In the genomic region with DNA sequence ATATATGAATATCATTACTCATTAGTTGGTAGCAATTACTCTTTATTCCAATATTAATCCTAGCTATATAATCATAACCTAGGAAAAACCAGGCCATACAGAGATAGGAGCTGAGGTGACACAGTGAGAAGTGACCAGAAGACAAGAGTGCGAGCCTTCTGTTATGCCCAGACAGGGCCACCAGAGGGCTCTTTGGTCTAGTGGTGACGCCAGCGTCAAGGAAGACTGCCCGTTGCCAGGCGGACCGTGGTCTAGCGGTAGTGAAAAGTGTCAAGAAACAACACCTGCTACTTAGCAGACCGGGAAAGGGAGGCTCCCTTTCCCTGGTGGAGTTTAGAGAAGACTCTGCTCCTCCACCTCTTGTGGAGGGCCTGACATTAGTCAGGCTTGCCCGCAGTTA, we compare ENCODE assay signal across 8 cellular contexts. TPM values are rescaled to one million over a fixed set of nuclear protein-coding genes. Genes with fewer than 3 reads are reported as not detected.
DNase-seq lines count a peak whose midpoint lies in the region; ATAC-seq and TF ChIP-seq lines count a peak whose summit lies in the region.
"Not testable (repeated sequence)": the region's sequence is repeated elsewhere in the genome, so short reads cannot be mapped to it uniquely, and the experiment has no call there.

No MANE protein-coding gene starts in this region.

- peak; percentile 37; the same call in 1 of the 2 replicates for TF ChIP-seq RAD21 in Ishikawa (IDR thresholded peaks at IDR 0.05; ENCODE audit: low read depth)

- not testable (repeated sequence) for H3K9me3 ChIP-seq in DND-41 (ENCODE audit: insufficient read depth, low read length, severe bottlenecking); OCI-LY7 (ENCODE audit: low read length); right atrium auricular region; aorta (ENCODE audit: control insufficient read depth, low read length)

- not testable (repeated sequence) for H3K79me2 ChIP-seq in DND-41 (ENCODE audit: insufficient read depth, low read length); OCI-LY7 (ENCODE audit: insufficient read depth, low read depth, low read length)

- not testable (repeated sequence) for H3K27ac ChIP-seq in DND-41 (ENCODE audit: low read length); OCI-LY7 (ENCODE audit: low read depth, low read length, poor library complexity, severe bottlenecking); right atrium auricular region; aorta (ENCODE audit: low read depth in 1 of 2, low read length in 2 of 2)

- not testable (repeated sequence) for H4K20me1 ChIP-seq in DND-41 (ENCODE audit: insufficient read depth, low read length); OCI-LY7 (ENCODE audit: insufficient read depth, low read length)

- not testable (repeated sequence) for H3K36me3 Mint-ChIP-seq in activated CD4-positive, alpha-beta T cell treated with anti-CD3 and anti-CD28 coated beads, Interleukin-2, amount 10 ng/mL, durations not matched to agents 7 days and 5 days (ENCODE audit: low read depth); chondrocyte (ENCODE audit: low read depth); neural crest cell (ENCODE audit: low read depth)

- H2AFZ ChIP-seq in DND-41 (ENCODE audit: low read depth, low read length); OCI-LY7 (ENCODE audit: low read length): not testable (repeated sequence)

- not testable (repeated sequence) for H3K4me3 Mint-ChIP-seq in activated CD4-positive, alpha-beta T cell treated with anti-CD3 and anti-CD28 coated beads, Interleukin-2, amount 10 ng/mL, durations not matched to agents 7 days and 5 days; chondrocyte (ENCODE audit: unreplicated experiment); neural crest cell

- H3K27me3 Mint-ChIP-seq in activated CD4-positive, alpha-beta T cell treated with anti-CD3 and anti-CD28 coated beads, Interleukin-2, amount 10 ng/mL, durations not matched to agents 7 days and 5 days; chondrocyte (ENCODE audit: low read depth); neural crest cell (ENCODE audit: low read depth): not testable (repeated sequence)

- H3K9me2 ChIP-seq in OCI-LY7 (ENCODE audit: insufficient read depth, low read length): not testable (repeated sequence)

- H3K4me1 ChIP-seq in DND-41 (ENCODE audit: insufficient read depth, low read length); OCI-LY7 (ENCODE audit: insufficient read depth, low read length, poor library complexity, severe bottlenecking); right atrium auricular region; aorta (ENCODE audit: control insufficient read depth in 1 of 2, insufficient read depth in 2 of 2, low read length in 2 of 2): not testable (repeated sequence)

- TF ChIP-seq EP300 in Ishikawa (IDR thresholded peaks at IDR 0.05; ENCODE audit: borderline replicate concordance): not testable (repeated sequence)

- 55 to 56% methylated on average over 9 of the region's 9 CpGs for WGBS in aorta, 2 donors

- intact Hi-C loops in OCI-LY7 (cut with micrococcal nuclease; ENCODE audit: unreplicated experiment); aorta (cut with DNase I): not testable (repeated sequence)

- not testable (repeated sequence) for H3K9ac ChIP-seq in DND-41 (ENCODE audit: low read depth, low read length)

- not testable (repeated sequence) for H3K36me3 ChIP-seq in DND-41 (ENCODE audit: insufficient read depth, low read length); OCI-LY7 (ENCODE audit: insufficient read depth, low read length); right atrium auricular region; aorta (ENCODE audit: control insufficient read depth in 1 of 2, insufficient read depth in 2 of 2, low read length in 1 of 2)

- not testable (repeated sequence) for DNase-seq in DND-41; chondrocyte (ENCODE audit: low spot score); right atrium auricular region (ENCODE audit: low spot score)
- DNase-seq in OCI-LY7 (ENCODE audit: low spot score): peak; percentile 66
- DNase-seq in activated CD4-positive, alpha-beta T cell treated with anti-CD3 and anti-CD28 coated beads, Interleukin-2, amount 10 ng/mL, durations not matched to agents 7 days and 5 days: peak; percentile 21
- DNase-seq in neural crest cell (ENCODE audit: low read depth, low spot score): peak; percentile 22
- peak; percentile 53 to 80 for DNase-seq in aorta

- not testable (repeated sequence) for BruUV-seq in OCI-LY7 (replicated peaks; lab: Mats Ljungman, UMichigan)

- CTCF ChIA-PET in OCI-LY7 (lab: Charles Lee; ENCODE audit: unreplicated experiment): interaction anchor here (0.6 kb wide), 1 partner anchor 40 kb away, joined by 3 read pairs; no protein-coding TSS in a partner anchor
- CTCF ChIA-PET in activated CD4-positive, alpha-beta T cell treated with anti-CD3 and anti-CD28 coated beads, Interleukin-2, amount 10 ng/mL, durations not matched to agents 7 days and 5 days (lab: Charles Lee): interaction anchor here (0.6 kb wide), 1 partner anchor 900 kb away, joined by 5 read pairs; no protein-coding TSS in a partner anchor

- ATAC-seq in DND-41 (ENCODE audit: insufficient read depth, low read depth); aorta (ENCODE audit: low FRiP score): not testable (repeated sequence)

- not testable (repeated sequence) for H3K9me3 Mint-ChIP-seq in activated CD4-positive, alpha-beta T cell treated with anti-CD3 and anti-CD28 coated beads, Interleukin-2, amount 10 ng/mL, durations not matched to agents 7 days and 5 days
- peaks cover 10% of the 10 kb centered on the region for H3K9me3 Mint-ChIP-seq in chondrocyte (ENCODE audit: low read depth)
- peaks cover 11% of the 10 kb centered on the region for H3K9me3 Mint-ChIP-seq in neural crest cell

- H3K4me1 Mint-ChIP-seq in activated CD4-positive, alpha-beta T cell treated with anti-CD3 and anti-CD28 coated beads, Interleukin-2, amount 10 ng/mL, durations not matched to agents 7 days and 5 days; neural crest cell: not testable (repeated sequence)
- peaks cover 20% of the 10 kb centered on the region for H3K4me1 Mint-ChIP-seq in chondrocyte (ENCODE audit: low read depth)

- H3K27me3 ChIP-seq in DND-41 (ENCODE audit: insufficient read depth, low read length, poor library complexity); right atrium auricular region; aorta (ENCODE audit: control insufficient read depth in 1 of 2, insufficient read depth in 2 of 2, low read length in 1 of 2): not testable (repeated sequence)

- not testable (repeated sequence) for H3K4me3 ChIP-seq in DND-41 (ENCODE audit: low read depth in 1 of 2, low read length in 2 of 2); OCI-LY7 (ENCODE audit: low read depth, low read length, poor library complexity, severe bottlenecking); right atrium auricular region; aorta (ENCODE audit: low read length in 2 of 2)

- not testable (repeated sequence) for H3K27ac Mint-ChIP-seq in activated CD4-positive, alpha-beta T cell treated with anti-CD3 and anti-CD28 coated beads, Interleukin-2, amount 10 ng/mL, durations not matched to agents 7 days and 5 days; chondrocyte (ENCODE audit: unreplicated experiment); neural crest cell (ENCODE audit: unreplicated experiment)

- POLR2A ChIA-PET in OCI-LY7 (lab: Charles Lee): interaction anchor here (0.8 kb wide), 1 partner anchor 248 kb away, joined by 3 read pairs; no protein-coding TSS in a partner anchor
- POLR2A ChIA-PET in activated CD4-positive, alpha-beta T cell treated with anti-CD3 and anti-CD28 coated beads, Interleukin-2, amount 10 ng/mL, durations not matched to agents 7 days and 5 days (lab: Charles Lee): not testable (repeated sequence)

- not testable (repeated sequence) for H3K4me2 ChIP-seq in DND-41 (ENCODE audit: insufficient read depth, low read length); OCI-LY7 (ENCODE audit: low read length)

- TF ChIP-seq CTCF in DND-41 (IDR thresholded peaks at IDR 0.05; ENCODE audit: borderline replicate concordance, extremely low read depth, low read length, poor library complexity, severe bottlenecking): peak; percentile 36
- peak; percentile 74 for TF ChIP-seq CTCF in OCI-LY7 (conservative IDR thresholded peaks at IDR 0.05; ENCODE audit: low read length)
- peak; percentile 58 for TF ChIP-seq CTCF in chondrocyte (IDR thresholded peaks at IDR 0.05)
- TF ChIP-seq CTCF in right atrium auricular region (IDR thresholded peaks at IDR 0.05): peak; percentile 41 to 48
- TF ChIP-seq CTCF in neural crest cell (conservative IDR thresholded peaks at IDR 0.05): peak; percentile 44

RNA-seq across cellular contexts. Expression of gene ERCC4, which starts 15.1 kb away (rescaled TPM):
- total RNA-seq in OCI-LY7 (2014; rRNA removed; shearing (Covaris generic)): 7.3 TPM in 2 replicates
- 20.8 and 21.6 TPM in 2 replicates for total RNA-seq in OCI-LY7 (2022)
- 10 to 100 TPM in 1 of 2 experiments, 1 to 10 TPM in 1; 9.4 to 12.3 TPM for total RNA-seq in activated CD4-positive, alpha-beta T cell treated with anti-CD3 and anti-CD28 coated beads, Interleukin-2, amount 10 ng/mL, durations not matched to agents 7 days and 5 days
- 16.8 to 19.5 TPM (median 18.5 TPM) in 3 replicates for total RNA-seq in chondrocyte
- 1 to 10 TPM; 7.5 to 9.4 TPM for total RNA-seq in right atrium auricular region
- 12.9 and 13.7 TPM in 2 replicates for total RNA-seq in neural crest cell
- 10 to 100 TPM in 1 of 2 donors, 1 to 10 TPM in 1; 9.1 to 14.0 TPM for total RNA-seq in aorta
- polyA plus RNA-seq in aorta: 1 to 10 TPM; 2.2 to 6.4 TPM
